ENCODE assay signal across 1 cellular context in genomic region chr3:123152656-123153055, GRCh38.
TF ChIP-seq lines count a peak whose summit lies in the region.

No MANE protein-coding gene starts in this region.

TF ChIP-seq in WTC11, 78 proteins besides CTCF, POLR2A, EP300 and RAD21 (continued from another document):
- TF ChIP-seq ZNF512 (CRISPR knock-in tag; IDR thresholded peaks at IDR 0.05; ENCODE audit: borderline replicate concordance) (no peak), ZNF532 (CRISPR knock-in tag; IDR thresholded peaks at IDR 0.05; ENCODE audit: borderline replicate concordance) (no peak), TCF7 (CRISPR knock-in tag; IDR thresholded peaks at IDR 0.05; ENCODE audit: low read depth) (no peak), ARID4B (CRISPR knock-in tag; IDR thresholded peaks at IDR 0.05; ENCODE audit: borderline replicate concordance) (no peak)
